ENCODE assay signal across 1 cellular context in the genomic region with DNA sequence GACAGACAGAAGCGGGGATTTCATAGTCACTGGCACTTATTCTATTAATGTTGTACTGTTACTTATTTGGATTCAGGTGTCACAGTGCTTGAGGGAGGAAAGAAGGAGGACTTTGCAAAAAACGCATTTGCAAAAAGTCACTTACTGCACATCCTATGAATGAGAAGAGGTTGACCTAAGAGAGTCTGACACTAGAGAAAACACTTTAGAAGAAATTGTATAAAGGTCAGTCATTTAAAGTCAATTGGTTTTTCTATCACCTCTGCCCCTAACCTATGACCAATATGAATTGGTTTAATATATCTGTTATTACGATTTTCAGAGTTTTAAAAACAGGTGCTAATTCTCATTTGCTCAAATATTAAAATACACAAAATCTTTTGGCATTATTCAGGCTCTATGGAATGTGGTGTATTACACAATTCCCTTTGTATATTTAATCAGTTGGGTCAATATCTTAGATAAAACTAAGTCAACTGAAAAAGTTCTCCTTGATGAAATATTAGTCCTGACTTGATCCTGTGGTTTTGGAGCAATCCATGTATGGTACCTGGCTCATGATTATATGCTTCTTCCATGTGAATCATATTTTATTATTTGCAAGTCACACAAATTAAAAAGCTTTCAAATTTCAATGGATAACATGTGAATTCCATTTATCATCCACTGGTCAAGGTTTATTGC.
TF ChIP-seq lines count a peak whose summit lies in the region.

No MANE protein-coding gene starts in this region.

TF ChIP-seq in liver, 16 proteins besides CTCF, POLR2A, EP300 and RAD21 (continued from another document):
- TF ChIP-seq ZBTB33 (IDR thresholded peaks at IDR 0.05) = no peak
